ENCODE assay signal across 13 cellular contexts in the genomic region with DNA sequence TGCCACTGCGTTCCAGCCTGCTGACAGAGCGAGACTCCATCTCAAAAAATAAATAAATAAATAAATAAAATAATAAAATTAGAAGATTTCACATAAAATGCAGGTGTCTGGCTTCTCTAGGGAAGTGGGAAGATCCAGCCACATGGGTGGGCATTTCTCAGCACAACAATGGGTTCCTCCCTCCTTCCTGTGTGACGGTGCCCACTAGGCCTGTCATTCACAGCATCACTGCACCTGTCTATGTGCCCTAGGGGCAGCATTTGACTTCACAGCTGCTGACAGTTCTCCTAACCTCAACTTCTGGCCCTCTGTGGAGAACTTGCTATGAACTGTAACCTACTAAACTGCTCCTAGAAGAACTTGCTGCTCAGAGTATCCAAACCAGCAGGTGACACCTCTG. TPM values are rescaled to one million over a fixed set of nuclear protein-coding genes. Genes with fewer than 3 reads are reported as not detected.
DNase-seq lines count a peak whose midpoint lies in the region; ATAC-seq and TF ChIP-seq lines count a peak whose summit lies in the region.
"Had no signal": no experiment of that assay in that cellular context is flagged by ENCODE, and none has a peak within 500 bp of the region (broad histone marks: within the 10 kb centered on the region; RNA-seq: fewer than 3 reads in every experiment).

No MANE protein-coding gene starts in this region.

- no peak for ATAC-seq in activated CD8-positive, alpha-beta memory T cell treated with anti-CD3 and anti-CD28 coated beads, Interleukin-2, amount 10 ng/mL, durations not matched to agents 7 days and 5 days
- peak; percentile 24 for ATAC-seq in effector memory CD8-positive, alpha-beta T cell (replicated peaks)
- no peak for ATAC-seq in stimulated activated naive B cell treated with anti-CD40 and anti-IgM and Interleukin-4, amounts not matched to agents 10 μg/mL and 1 μg/mL and 100 μg/mL, for 72 hours (replicated peaks)
- ATAC-seq in GM18520 (IDR thresholded peaks at IDR 0.05; ENCODE audit: unreplicated experiment): no peak
- no peak for ATAC-seq in HG03378 (IDR thresholded peaks at IDR 0.05; ENCODE audit: unreplicated experiment)
- ATAC-seq: naive thymus-derived CD8-positive, alpha-beta T cell had no signal

- H3K27ac ChIP-seq in OCI-LY7 (ENCODE audit: low read depth, low read length, poor library complexity, severe bottlenecking): no peak overlapping the region
- H3K27ac ChIP-seq: cardiac muscle cell, tibial artery had no signal

- H3K4me3 Mint-ChIP-seq in activated CD8-positive, alpha-beta memory T cell treated with anti-CD3 and anti-CD28 coated beads, Interleukin-2, amount 10 ng/mL, durations not matched to agents 7 days and 5 days: peak overlapping the region; percentile 3
- peak overlapping the region; percentile 97 to 99 for H3K4me3 Mint-ChIP-seq in effector memory CD8-positive, alpha-beta T cell
- H3K4me3 Mint-ChIP-seq in stimulated activated naive B cell treated with anti-CD40 and anti-IgM and Interleukin-4, amounts not matched to agents 10 μg/mL and 1 μg/mL and 100 μg/mL, for 72 hours: peak overlapping the region in 1 of 2 donors; percentile 25
- H3K4me3 Mint-ChIP-seq: activated naive CD4-positive, alpha-beta T cell treated with anti-CD3 and anti-CD28 coated beads for 36 hours had no signal

- H4K20me1 ChIP-seq in OCI-LY7 (ENCODE audit: insufficient read depth, low read length): no peaks in the 10 kb centered on the region

- no TSS peak for BruUV-seq in OCI-LY7 (replicated peaks; lab: Mats Ljungman, UMichigan)

- CTCF ChIA-PET in activated CD8-positive, alpha-beta memory T cell treated with anti-CD3 and anti-CD28 coated beads, Interleukin-2, amount 10 ng/mL, durations not matched to agents 7 days and 5 days (lab: Charles Lee): interaction anchor here (0.6 to 7.7 kb wide), 3 partner anchors 28 to 368 kb away, joined by 3 to 46 read pairs (median 3); no protein-coding TSS in a partner anchor
- CTCF ChIA-PET in OCI-LY7 (lab: Charles Lee; ENCODE audit: unreplicated experiment): no interaction called here

- TF ChIP-seq CTCF in OCI-LY7 (conservative IDR thresholded peaks at IDR 0.05; ENCODE audit: low read length): no peak

- no peak overlapping the region for H3K4me3 ChIP-seq in OCI-LY7 (ENCODE audit: low read depth, low read length, poor library complexity, severe bottlenecking)
- H3K4me3 ChIP-seq: cardiac muscle cell, tibial artery had no signal

- intact Hi-C loops in OCI-LY7 (cut with micrococcal nuclease; ENCODE audit: unreplicated experiment): loop anchor here (10.0 kb wide), 2 partner anchors 189 to 419 kb away; no protein-coding TSS in a partner anchor

- H3K9me3 Mint-ChIP-seq in activated CD8-positive, alpha-beta memory T cell treated with anti-CD3 and anti-CD28 coated beads, Interleukin-2, amount 10 ng/mL, durations not matched to agents 7 days and 5 days (ENCODE audit: low read depth): no peaks in the 10 kb centered on the region
- no peaks in the 10 kb centered on the region for H3K9me3 Mint-ChIP-seq in effector memory CD8-positive, alpha-beta T cell
- H3K9me3 Mint-ChIP-seq in stimulated activated naive B cell treated with anti-CD40 and anti-IgM and Interleukin-4, amounts not matched to agents 10 μg/mL and 1 μg/mL and 100 μg/mL, for 72 hours: no peaks in the 10 kb centered on the region
- H3K9me3 Mint-ChIP-seq: activated naive CD4-positive, alpha-beta T cell treated with anti-CD3 and anti-CD28 coated beads for 36 hours; naive thymus-derived CD8-positive, alpha-beta T cell had no signal

- no peak overlapping the region for H3K27ac Mint-ChIP-seq in activated CD8-positive, alpha-beta memory T cell treated with anti-CD3 and anti-CD28 coated beads, Interleukin-2, amount 10 ng/mL, durations not matched to agents 7 days and 5 days
- H3K27ac Mint-ChIP-seq in effector memory CD8-positive, alpha-beta T cell: peak overlapping the region; percentile 81 to 93
- peak overlapping the region; percentile 20 for H3K27ac Mint-ChIP-seq in stimulated activated naive B cell treated with anti-CD40 and anti-IgM and Interleukin-4, amounts not matched to agents 10 μg/mL and 1 μg/mL and 100 μg/mL, for 72 hours
- H3K27ac Mint-ChIP-seq: activated naive CD4-positive, alpha-beta T cell treated with anti-CD3 and anti-CD28 coated beads for 36 hours had no signal

- H3K79me2 ChIP-seq in OCI-LY7 (ENCODE audit: insufficient read depth, low read depth, low read length): no peaks in the 10 kb centered on the region

- peaks cover 22% of the 10 kb centered on the region for H3K36me3 Mint-ChIP-seq in activated CD8-positive, alpha-beta memory T cell treated with anti-CD3 and anti-CD28 coated beads, Interleukin-2, amount 10 ng/mL, durations not matched to agents 7 days and 5 days
- H3K36me3 Mint-ChIP-seq in effector memory CD8-positive, alpha-beta T cell (ENCODE audit: insufficient read depth): peaks cover 43% of the 10 kb centered on the region
- peaks cover 13 to 19% of the 10 kb centered on the region in 2 donors for H3K36me3 Mint-ChIP-seq in stimulated activated naive B cell treated with anti-CD40 and anti-IgM and Interleukin-4, amounts not matched to agents 10 μg/mL and 1 μg/mL and 100 μg/mL, for 72 hours

- peaks cover 42% of the 10 kb centered on the region for H3K4me1 Mint-ChIP-seq in activated CD8-positive, alpha-beta memory T cell treated with anti-CD3 and anti-CD28 coated beads, Interleukin-2, amount 10 ng/mL, durations not matched to agents 7 days and 5 days
- H3K4me1 Mint-ChIP-seq in effector memory CD8-positive, alpha-beta T cell (ENCODE audit: low read depth in 2 of 2): peaks cover 26 to 35% of the 10 kb centered on the region in 2 donors
- H3K4me1 Mint-ChIP-seq in stimulated activated naive B cell treated with anti-CD40 and anti-IgM and Interleukin-4, amounts not matched to agents 10 μg/mL and 1 μg/mL and 100 μg/mL, for 72 hours: peaks cover 47 to 67% of the 10 kb centered on the region in 2 donors

- POLR2A ChIA-PET in OCI-LY7 (lab: Charles Lee): no interaction called here

- H3K4me1 ChIP-seq in OCI-LY7 (ENCODE audit: insufficient read depth, low read length, poor library complexity, severe bottlenecking): peaks cover 61% of the 10 kb centered on the region

- H3K36me3 ChIP-seq in OCI-LY7 (ENCODE audit: insufficient read depth, low read length): no peaks in the 10 kb centered on the region
- H3K36me3 ChIP-seq: cardiac muscle cell had no signal

- H2AFZ ChIP-seq in OCI-LY7 (ENCODE audit: low read length): no peak overlapping the region

- no peak overlapping the region for H3K4me2 ChIP-seq in OCI-LY7 (ENCODE audit: low read length)

- no peaks in the 10 kb centered on the region for H3K9me3 ChIP-seq in OCI-LY7 (ENCODE audit: low read length)
- H3K9me3 ChIP-seq: tibial artery had no signal

- H3K9me2 ChIP-seq in OCI-LY7 (ENCODE audit: insufficient read depth, low read length): no peaks in the 10 kb centered on the region

- DNase-seq in activated CD8-positive, alpha-beta memory T cell treated with anti-CD3 and anti-CD28 coated beads, Interleukin-2, amount 10 ng/mL, durations not matched to agents 7 days and 5 days: peak; percentile 42
- DNase-seq in activated CD8-positive, alpha-beta memory T cell treated with anti-CD3 and anti-CD28 coated beads, Interleukin-2, amount 50 U/mL, for 4 hours: no peak
- DNase-seq in OCI-LY7 (ENCODE audit: low spot score) (peak; percentile 72), NCI-H524 treated with DMSO at 0.1 percent for 48 hours (lab: John Stamatoyannopoulos, UW) (no peak)
- peak in 2 of 3 experiments; percentile 33 to 37 for DNase-seq in effector memory CD8-positive, alpha-beta T cell
- no peak for DNase-seq in stimulated activated naive B cell treated with anti-CD40 and anti-IgM and Interleukin-4, amounts not matched to agents 10 μg/mL and 1 μg/mL and 100 μg/mL, for 72 hours
- DNase-seq: activated naive CD4-positive, alpha-beta T cell treated with anti-CD3 and anti-CD28 coated beads for 36 hours; effector CD8-positive, alpha-beta T cell; naive thymus-derived CD8-positive, alpha-beta T cell; tibial artery had no signal

- H3K27me3 Mint-ChIP-seq in activated CD8-positive, alpha-beta memory T cell treated with anti-CD3 and anti-CD28 coated beads, Interleukin-2, amount 10 ng/mL, durations not matched to agents 7 days and 5 days: no peaks in the 10 kb centered on the region
- no peaks in the 10 kb centered on the region for H3K27me3 Mint-ChIP-seq in effector memory CD8-positive, alpha-beta T cell
- no peaks in the 10 kb centered on the region for H3K27me3 Mint-ChIP-seq in stimulated activated naive B cell treated with anti-CD40 and anti-IgM and Interleukin-4, amounts not matched to agents 10 μg/mL and 1 μg/mL and 100 μg/mL, for 72 hours
- H3K27me3 Mint-ChIP-seq: naive thymus-derived CD8-positive, alpha-beta T cell had no signal

RNA-seq across cellular contexts. Expression of gene ABHD15, which starts 3.0 kb away (rescaled TPM):
- total RNA-seq in activated CD8-positive, alpha-beta memory T cell treated with anti-CD3 and anti-CD28 coated beads, Interleukin-2, amount 10 ng/mL, durations not matched to agents 7 days and 5 days: 10 to 100 TPM; 20.0 to 20.3 TPM
- total RNA-seq in OCI-LY7 (2014; rRNA removed; shearing (Covaris generic)): 7.7 and 8.5 TPM in 2 replicates
- total RNA-seq in OCI-LY7 (2022): 13.9 and 15.3 TPM in 2 replicates

RNA-seq across cellular contexts. Expression of gene TP53I13, which starts 4.7 kb away (rescaled TPM):
- 100 to 1,000 TPM in 1 of 2 experiments, 10 to 100 TPM in 1; 97.0 to 131 TPM for total RNA-seq in activated CD8-positive, alpha-beta memory T cell treated with anti-CD3 and anti-CD28 coated beads, Interleukin-2, amount 10 ng/mL, durations not matched to agents 7 days and 5 days
- 27.5 and 30.9 TPM in 2 replicates for total RNA-seq in OCI-LY7 (2014; rRNA removed; shearing (Covaris generic))
- total RNA-seq in OCI-LY7 (2022): 20.8 and 26.5 TPM in 2 replicates

RNA-seq across cellular contexts. Expression of gene GIT1, which starts 25.6 kb away (rescaled TPM):
- total RNA-seq in activated CD8-positive, alpha-beta memory T cell treated with anti-CD3 and anti-CD28 coated beads, Interleukin-2, amount 10 ng/mL, durations not matched to agents 7 days and 5 days: 10 to 100 TPM; 69.5 to 79.5 TPM
- 38.8 and 44.3 TPM in 2 replicates for total RNA-seq in OCI-LY7 (2014; rRNA removed; shearing (Covaris generic))
- 60.2 and 69.6 TPM in 2 replicates for total RNA-seq in OCI-LY7 (2022)

RNA-seq across cellular contexts. Expression of gene ANKRD13B, which starts 29.1 kb away (rescaled TPM):
- total RNA-seq in activated CD8-positive, alpha-beta memory T cell treated with anti-CD3 and anti-CD28 coated beads, Interleukin-2, amount 10 ng/mL, durations not matched to agents 7 days and 5 days: 10 to 100 TPM; 15.6 to 20.1 TPM
- total RNA-seq in OCI-LY7 (2014; rRNA removed; shearing (Covaris generic)): 17.8 and 22.8 TPM in 2 replicates
- total RNA-seq in OCI-LY7 (2022): 30.5 and 32.8 TPM in 2 replicates

RNA-seq across cellular contexts. Expression of gene CORO6, which starts 58.9 kb away (rescaled TPM):
- 1 to 10 TPM; 2.7 to 7.0 TPM for total RNA-seq in activated CD8-positive, alpha-beta memory T cell treated with anti-CD3 and anti-CD28 coated beads, Interleukin-2, amount 10 ng/mL, durations not matched to agents 7 days and 5 days
- 3.9 and 5.9 TPM in 2 replicates for total RNA-seq in OCI-LY7 (2014; rRNA removed; shearing (Covaris generic))
- total RNA-seq in OCI-LY7 (2022): 6.2 and 7.5 TPM in 2 replicates

Comparison
In these comparisons a context has a peak if more than half of its experiments do, and no peak if none do; other contexts are left out.
1. DNase-seq: peak in activated CD8-positive, alpha-beta memory T cell treated with anti-CD3 and anti-CD28 coated beads, Interleukin-2, amount 10 ng/mL, durations not matched to agents 7 days and 5 days (single experiment), OCI-LY7 (single experiment) and effector memory CD8-positive, alpha-beta T cell (2 of 3); none in activated CD8-positive, alpha-beta memory T cell treated with anti-CD3 and anti-CD28 coated beads, Interleukin-2, amount 50 U/mL, for 4 hours (single experiment), stimulated activated naive B cell treated with anti-CD40 and anti-IgM and Interleukin-4, amounts not matched to agents 10 μg/mL and 1 μg/mL and 100 μg/mL, for 72 hours (single experiment) and NCI-H524 treated with DMSO at 0.1 percent for 48 hours (single experiment).